ENCODE assay signal across 1 cellular context in genomic region chr2:207926133-207927076, GRCh38.
TF ChIP-seq lines count a peak whose summit lies in the region.

No MANE protein-coding gene starts in this region.

TF ChIP-seq in HEK293, 187 proteins besides CTCF, POLR2A, EP300 and RAD21 (continued from another document):
- no peak for TF ChIP-seq PRDM2 (tag by site-specific recombination; IDR thresholded peaks at IDR 0.05; ENCODE audit: borderline replicate concordance)
- TF ChIP-seq ZNF16 (tag by site-specific recombination; IDR thresholded peaks at IDR 0.05; ENCODE audit: low read depth): no peak
- peak; percentile 45; the same call in 1 of the 2 replicates for TF ChIP-seq ZXDB (tag by site-specific recombination; IDR thresholded peaks at IDR 0.05)
- peak; percentile 65 for TF ChIP-seq SCRT2 (tag by site-specific recombination; IDR thresholded peaks at IDR 0.05)
